ENCODE assay signal across 1 cellular context in the genomic region with DNA sequence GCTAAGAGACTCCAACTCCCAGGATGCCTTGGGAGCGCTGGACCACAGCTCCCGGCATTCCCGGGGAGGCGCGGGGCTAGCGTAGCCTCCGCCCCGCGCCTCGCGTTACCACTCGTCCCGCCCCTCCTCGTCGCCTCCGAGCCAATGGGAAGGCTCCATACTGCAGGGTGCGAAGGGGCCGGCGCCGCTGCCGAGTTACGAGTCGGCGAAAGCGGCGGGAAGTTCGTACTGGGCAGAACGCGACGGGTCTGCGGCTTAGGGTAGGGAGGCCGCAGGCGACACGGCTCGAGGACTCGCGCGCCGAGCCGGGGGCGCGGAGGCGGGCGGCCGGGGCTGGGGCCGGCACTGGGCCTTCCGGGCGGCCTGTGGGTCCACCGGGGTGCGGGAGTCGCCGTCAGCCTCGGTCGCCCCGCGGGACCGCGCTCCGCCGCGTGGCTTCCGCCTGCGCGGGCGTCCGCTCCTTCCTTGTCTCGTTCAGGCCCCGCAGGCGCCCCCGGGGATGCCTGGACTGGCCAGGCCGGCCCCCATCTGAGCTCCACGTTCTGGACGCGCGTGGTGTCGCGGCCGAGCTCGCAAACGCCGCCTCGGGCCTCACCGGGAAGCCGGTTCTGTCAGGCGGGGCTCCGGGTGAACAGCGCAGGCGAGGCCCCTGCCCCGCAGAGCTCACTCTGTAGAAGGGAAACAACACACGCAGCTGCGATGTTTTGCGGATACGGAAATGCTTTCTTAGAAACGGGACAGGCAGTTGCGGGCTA.
TF ChIP-seq lines count a peak whose summit lies in the region.

A gene with protein sequence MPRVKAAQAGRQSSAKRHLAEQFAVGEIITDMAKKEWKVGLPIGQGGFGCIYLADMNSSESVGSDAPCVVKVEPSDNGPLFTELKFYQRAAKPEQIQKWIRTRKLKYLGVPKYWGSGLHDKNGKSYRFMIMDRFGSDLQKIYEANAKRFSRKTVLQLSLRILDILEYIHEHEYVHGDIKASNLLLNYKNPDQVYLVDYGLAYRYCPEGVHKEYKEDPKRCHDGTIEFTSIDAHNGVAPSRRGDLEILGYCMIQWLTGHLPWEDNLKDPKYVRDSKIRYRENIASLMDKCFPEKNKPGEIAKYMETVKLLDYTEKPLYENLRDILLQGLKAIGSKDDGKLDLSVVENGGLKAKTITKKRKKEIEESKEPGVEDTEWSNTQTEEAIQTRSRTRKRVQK (plus strand): TSS at position 195 of the 755 bp plus-strand sequence. CDS start 36,090 bp downstream, outside the sequence.

TF ChIP-seq in HepG2, 621 proteins besides CTCF, POLR2A, EP300 and RAD21 (continued from another document and continues in another):
- TF ChIP-seq, protein P1, sequence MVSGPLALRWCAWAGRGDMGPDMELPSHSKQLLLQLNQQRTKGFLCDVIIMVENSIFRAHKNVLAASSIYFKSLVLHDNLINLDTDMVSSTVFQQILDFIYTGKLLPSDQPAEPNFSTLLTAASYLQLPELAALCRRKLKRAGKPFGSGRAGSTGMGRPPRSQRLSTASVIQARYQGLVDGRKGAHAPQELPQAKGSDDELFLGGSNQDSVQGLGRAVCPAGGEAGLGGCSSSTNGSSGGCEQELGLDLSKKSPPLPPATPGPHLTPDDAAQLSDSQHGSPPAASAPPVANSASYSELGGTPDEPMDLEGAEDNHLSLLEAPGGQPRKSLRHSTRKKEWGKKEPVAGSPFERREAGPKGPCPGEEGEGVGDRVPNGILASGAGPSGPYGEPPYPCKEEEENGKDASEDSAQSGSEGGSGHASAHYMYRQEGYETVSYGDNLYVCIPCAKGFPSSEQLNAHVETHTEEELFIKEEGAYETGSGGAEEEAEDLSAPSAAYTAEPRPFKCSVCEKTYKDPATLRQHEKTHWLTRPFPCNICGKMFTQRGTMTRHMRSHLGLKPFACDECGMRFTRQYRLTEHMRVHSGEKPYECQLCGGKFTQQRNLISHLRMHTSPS (CRISPR knock-in tag; IDR thresholded peaks at IDR 0.05; ENCODE audit: low read depth), result no peak
- TF ChIP-seq MXD4 (CRISPR knock-in tag; IDR thresholded peaks at IDR 0.05), result 0 out of 2 replicates have a peak, but pooled peaks have one; percentile 60
- TF ChIP-seq, protein P2, sequence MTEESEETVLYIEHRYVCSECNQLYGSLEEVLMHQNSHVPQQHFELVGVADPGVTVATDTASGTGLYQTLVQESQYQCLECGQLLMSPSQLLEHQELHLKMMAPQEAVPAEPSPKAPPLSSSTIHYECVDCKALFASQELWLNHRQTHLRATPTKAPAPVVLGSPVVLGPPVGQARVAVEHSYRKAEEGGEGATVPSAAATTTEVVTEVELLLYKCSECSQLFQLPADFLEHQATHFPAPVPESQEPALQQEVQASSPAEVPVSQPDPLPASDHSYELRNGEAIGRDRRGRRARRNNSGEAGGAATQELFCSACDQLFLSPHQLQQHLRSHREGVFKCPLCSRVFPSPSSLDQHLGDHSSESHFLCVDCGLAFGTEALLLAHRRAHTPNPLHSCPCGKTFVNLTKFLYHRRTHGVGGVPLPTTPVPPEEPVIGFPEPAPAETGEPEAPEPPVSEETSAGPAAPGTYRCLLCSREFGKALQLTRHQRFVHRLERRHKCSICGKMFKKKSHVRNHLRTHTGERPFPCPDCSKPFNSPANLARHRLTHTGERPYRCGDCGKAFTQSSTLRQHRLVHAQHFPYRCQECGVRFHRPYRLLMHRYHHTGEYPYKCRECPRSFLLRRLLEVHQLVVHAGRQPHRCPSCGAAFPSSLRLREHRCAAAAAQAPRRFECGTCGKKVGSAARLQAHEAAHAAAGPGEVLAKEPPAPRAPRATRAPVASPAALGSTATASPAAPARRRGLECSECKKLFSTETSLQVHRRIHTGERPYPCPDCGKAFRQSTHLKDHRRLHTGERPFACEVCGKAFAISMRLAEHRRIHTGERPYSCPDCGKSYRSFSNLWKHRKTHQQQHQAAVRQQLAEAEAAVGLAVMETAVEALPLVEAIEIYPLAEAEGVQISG (CRISPR knock-in tag; IDR thresholded peaks at IDR 0.05), result peak; percentile 84
- peak; percentile 80 for TF ChIP-seq RBFOX2 (IDR thresholded peaks at IDR 0.05; ENCODE audit: low read depth, low read length)
- TF ChIP-seq SNAI1 (CRISPR knock-in tag; IDR thresholded peaks at IDR 0.05; ENCODE audit: borderline replicate concordance), result no peak
- TF ChIP-seq KDM6A (CRISPR knock-in tag; IDR thresholded peaks at IDR 0.05; ENCODE audit: low read depth), result no peak
- peak; percentile 52; the same call in 1 of the 2 replicates for TF ChIP-seq ZNF414 (CRISPR knock-in tag; IDR thresholded peaks at IDR 0.05)
- TF ChIP-seq ATF1 (CRISPR knock-in tag; IDR thresholded peaks at IDR 0.05), result peak; percentile 80
- peak; percentile 85 for TF ChIP-seq SUZ12 (IDR thresholded peaks at IDR 0.05; ENCODE audit: low read depth, low read length)
- TF ChIP-seq CC2D1A (CRISPR knock-in tag; IDR thresholded peaks at IDR 0.05), result no peak
- TF ChIP-seq DPF2 (CRISPR knock-in tag; IDR thresholded peaks at IDR 0.05; ENCODE audit: borderline replicate concordance, low read depth), result no peak
- peak; percentile 31; the same call in 1 of the 2 replicates for TF ChIP-seq JDP2 (CRISPR knock-in tag; IDR thresholded peaks at IDR 0.05; ENCODE audit: borderline replicate concordance)
- TF ChIP-seq ZNF138 (CRISPR knock-in tag; IDR thresholded peaks at IDR 0.05; ENCODE audit: low read depth), result peak; percentile 62; the same call in 1 of the 2 replicates
- TF ChIP-seq SOX6 (IDR thresholded peaks at IDR 0.05), result no peak
- TF ChIP-seq SOX6 (CRISPR knock-in tag; IDR thresholded peaks at IDR 0.05), result no peak
- peak; percentile 78; the same call in 1 of the 2 replicates for TF ChIP-seq SIX4 (CRISPR knock-in tag; IDR thresholded peaks at IDR 0.05)
- TF ChIP-seq, protein P3, sequence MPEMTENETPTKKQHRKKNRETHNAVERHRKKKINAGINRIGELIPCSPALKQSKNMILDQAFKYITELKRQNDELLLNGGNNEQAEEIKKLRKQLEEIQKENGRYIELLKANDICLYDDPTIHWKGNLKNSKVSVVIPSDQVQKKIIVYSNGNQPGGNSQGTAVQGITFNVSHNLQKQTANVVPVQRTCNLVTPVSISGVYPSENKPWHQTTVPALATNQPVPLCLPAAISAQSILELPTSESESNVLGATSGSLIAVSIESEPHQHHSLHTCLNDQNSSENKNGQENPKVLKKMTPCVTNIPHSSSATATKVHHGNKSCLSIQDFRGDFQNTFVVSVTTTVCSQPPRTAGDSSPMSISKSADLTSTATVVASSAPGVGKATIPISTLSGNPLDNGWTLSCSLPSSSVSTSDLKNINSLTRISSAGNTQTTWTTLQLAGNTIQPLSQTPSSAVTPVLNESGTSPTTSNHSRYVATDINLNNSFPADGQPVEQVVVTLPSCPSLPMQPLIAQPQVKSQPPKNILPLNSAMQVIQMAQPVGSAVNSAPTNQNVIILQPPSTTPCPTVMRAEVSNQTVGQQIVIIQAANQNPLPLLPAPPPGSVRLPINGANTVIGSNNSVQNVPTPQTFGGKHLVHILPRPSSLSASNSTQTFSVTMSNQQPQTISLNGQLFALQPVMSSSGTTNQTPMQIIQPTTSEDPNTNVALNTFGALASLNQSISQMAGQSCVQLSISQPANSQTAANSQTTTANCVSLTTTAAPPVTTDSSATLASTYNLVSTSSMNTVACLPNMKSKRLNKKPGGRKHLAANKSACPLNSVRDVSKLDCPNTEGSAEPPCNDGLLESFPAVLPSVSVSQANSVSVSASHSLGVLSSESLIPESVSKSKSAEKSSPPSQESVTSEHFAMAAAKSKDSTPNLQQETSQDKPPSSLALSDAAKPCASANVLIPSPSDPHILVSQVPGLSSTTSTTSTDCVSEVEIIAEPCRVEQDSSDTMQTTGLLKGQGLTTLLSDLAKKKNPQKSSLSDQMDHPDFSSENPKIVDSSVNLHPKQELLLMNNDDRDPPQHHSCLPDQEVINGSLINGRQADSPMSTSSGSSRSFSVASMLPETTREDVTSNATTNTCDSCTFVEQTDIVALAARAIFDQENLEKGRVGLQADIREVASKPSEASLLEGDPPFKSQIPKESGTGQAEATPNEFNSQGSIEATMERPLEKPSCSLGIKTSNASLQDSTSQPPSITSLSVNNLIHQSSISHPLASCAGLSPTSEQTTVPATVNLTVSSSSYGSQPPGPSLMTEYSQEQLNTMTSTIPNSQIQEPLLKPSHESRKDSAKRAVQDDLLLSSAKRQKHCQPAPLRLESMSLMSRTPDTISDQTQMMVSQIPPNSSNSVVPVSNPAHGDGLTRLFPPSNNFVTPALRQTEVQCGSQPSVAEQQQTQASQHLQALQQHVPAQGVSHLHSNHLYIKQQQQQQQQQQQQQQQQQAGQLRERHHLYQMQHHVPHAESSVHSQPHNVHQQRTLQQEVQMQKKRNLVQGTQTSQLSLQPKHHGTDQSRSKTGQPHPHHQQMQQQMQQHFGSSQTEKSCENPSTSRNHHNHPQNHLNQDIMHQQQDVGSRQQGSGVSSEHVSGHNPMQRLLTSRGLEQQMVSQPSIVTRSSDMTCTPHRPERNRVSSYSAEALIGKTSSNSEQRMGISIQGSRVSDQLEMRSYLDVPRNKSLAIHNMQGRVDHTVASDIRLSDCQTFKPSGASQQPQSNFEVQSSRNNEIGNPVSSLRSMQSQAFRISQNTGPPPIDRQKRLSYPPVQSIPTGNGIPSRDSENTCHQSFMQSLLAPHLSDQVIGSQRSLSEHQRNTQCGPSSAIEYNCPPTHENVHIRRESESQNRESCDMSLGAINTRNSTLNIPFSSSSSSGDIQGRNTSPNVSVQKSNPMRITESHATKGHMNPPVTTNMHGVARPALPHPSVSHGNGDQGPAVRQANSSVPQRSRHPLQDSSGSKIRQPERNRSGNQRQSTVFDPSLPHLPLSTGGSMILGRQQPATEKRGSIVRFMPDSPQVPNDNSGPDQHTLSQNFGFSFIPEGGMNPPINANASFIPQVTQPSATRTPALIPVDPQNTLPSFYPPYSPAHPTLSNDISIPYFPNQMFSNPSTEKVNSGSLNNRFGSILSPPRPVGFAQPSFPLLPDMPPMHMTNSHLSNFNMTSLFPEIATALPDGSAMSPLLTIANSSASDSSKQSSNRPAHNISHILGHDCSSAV (CRISPR knock-in tag; IDR thresholded peaks at IDR 0.05; ENCODE audit: borderline replicate concordance), result no peak
- TF ChIP-seq CENPT (CRISPR knock-in tag; IDR thresholded peaks at IDR 0.05; ENCODE audit: low read depth), result peak; percentile 83
- TF ChIP-seq ZNF589 (CRISPR knock-in tag; conservative IDR thresholded peaks at IDR 0.05), result 0 out of 2 replicates have a peak, but pooled peaks have one; percentile 32
- TF ChIP-seq ZNF724P (CRISPR knock-in tag; IDR thresholded peaks at IDR 0.05; ENCODE audit: borderline replicate concordance), result peak; percentile 78; the same call in 1 of the 2 replicates
- peak; percentile 95 for TF ChIP-seq RNF2 (conservative IDR thresholded peaks at IDR 0.05; ENCODE audit: low read depth)
- peak; percentile 60; the same call in 1 of the 2 replicates for TF ChIP-seq HDAC2 (CRISPR knock-in tag; IDR thresholded peaks at IDR 0.05)
- no peak for TF ChIP-seq ZNF839 (CRISPR knock-in tag; IDR thresholded peaks at IDR 0.05; ENCODE audit: borderline replicate concordance)
- TF ChIP-seq, protein P4, sequence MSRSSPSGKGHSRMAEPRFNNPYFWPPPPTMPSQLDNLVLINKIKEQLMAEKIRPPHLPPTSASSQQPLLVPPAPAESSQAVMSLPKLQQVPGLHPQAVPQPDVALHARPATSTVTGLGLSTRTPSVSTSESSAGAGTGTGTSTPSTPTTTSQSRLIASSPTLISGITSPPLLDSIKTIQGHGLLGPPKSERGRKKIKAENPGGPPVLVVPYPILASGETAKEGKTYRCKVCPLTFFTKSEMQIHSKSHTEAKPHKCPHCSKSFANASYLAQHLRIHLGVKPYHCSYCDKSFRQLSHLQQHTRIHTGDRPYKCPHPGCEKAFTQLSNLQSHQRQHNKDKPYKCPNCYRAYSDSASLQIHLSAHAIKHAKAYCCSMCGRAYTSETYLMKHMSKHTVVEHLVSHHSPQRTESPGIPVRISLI (CRISPR knock-in tag; IDR thresholded peaks at IDR 0.05; ENCODE audit: borderline replicate concordance), result no peak
- TF ChIP-seq ZNF580 (CRISPR knock-in tag; IDR thresholded peaks at IDR 0.05; ENCODE audit: borderline replicate concordance, low read depth), result no peak
- peak; percentile 88 for TF ChIP-seq SP4 (CRISPR knock-in tag; IDR thresholded peaks at IDR 0.05)
- TF ChIP-seq ZNF274 (CRISPR knock-in tag; IDR thresholded peaks at IDR 0.05), result no peak
- TF ChIP-seq, protein P5, sequence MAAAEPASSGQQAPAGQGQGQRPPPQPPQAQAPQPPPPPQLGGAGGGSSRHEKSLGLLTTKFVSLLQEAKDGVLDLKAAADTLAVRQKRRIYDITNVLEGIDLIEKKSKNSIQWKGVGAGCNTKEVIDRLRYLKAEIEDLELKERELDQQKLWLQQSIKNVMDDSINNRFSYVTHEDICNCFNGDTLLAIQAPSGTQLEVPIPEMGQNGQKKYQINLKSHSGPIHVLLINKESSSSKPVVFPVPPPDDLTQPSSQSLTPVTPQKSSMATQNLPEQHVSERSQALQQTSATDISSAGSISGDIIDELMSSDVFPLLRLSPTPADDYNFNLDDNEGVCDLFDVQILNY (CRISPR knock-in tag; conservative IDR thresholded peaks at IDR 0.05), result peak; percentile 98
- TF ChIP-seq ZC3H13 (CRISPR knock-in tag; IDR thresholded peaks at IDR 0.05), result 0 out of 2 replicates have a peak, but pooled peaks have one; percentile 69
- peak; percentile 94 for TF ChIP-seq HCFC1 (IDR thresholded peaks at IDR 0.05; ENCODE audit: low read depth, low read length)
- TF ChIP-seq NR2F6 (IDR thresholded peaks at IDR 0.05), result no peak
- TF ChIP-seq NR2F6 (CRISPR knock-in tag; IDR thresholded peaks at IDR 0.05), result peak; percentile 13; the same call in 1 of the 2 replicates
- TF ChIP-seq TBL1XR1 (IDR thresholded peaks at IDR 0.05; ENCODE audit: borderline replicate concordance, low read length, partially characterized antibody), result peak; percentile 50
- TF ChIP-seq TBX2 (CRISPR knock-in tag; IDR thresholded peaks at IDR 0.05; ENCODE audit: borderline replicate concordance), result peak; percentile 95
